8 cellular contexts compared by ENCODE assay signal in genomic region chr22:26588749-26589366, GRCh38. TPM values are rescaled to one million over a fixed set of nuclear protein-coding genes. Genes with fewer than 3 reads are reported as not detected.
DNase-seq lines count a peak whose midpoint lies in the region; ATAC-seq and TF ChIP-seq lines count a peak whose summit lies in the region.

No MANE protein-coding gene starts in this region.

- DNase-seq in SK-N-DZ (ENCODE audit: low spot score) (peak; percentile 20), fibroblast of mammary gland (ENCODE audit: low read depth) (no peak), psoas muscle (no peak), HCEC 1CT (no peak)
- DNase-seq in activated CD4-positive, CD25-positive, alpha-beta regulatory T cell (lab: John Stamatoyannopoulos, UW): no peak

- H3K27me3 ChIP-seq in psoas muscle (ENCODE audit: insufficient read depth in 3 of 3, low read length in 2 of 3): no peaks in the 10 kb centered on the region

- TF ChIP-seq CTCF in fibroblast of mammary gland (conservative IDR thresholded peaks at IDR 0.05; ENCODE audit: control insufficient read depth, insufficient read depth, low read depth, low read length) (no peak), psoas muscle (IDR thresholded peaks at IDR 0.05) (no peak)

- ATAC-seq in psoas muscle (no peak), HG03135 (IDR thresholded peaks at IDR 0.05; ENCODE audit: unreplicated experiment) (no peak), GM18867 (IDR thresholded peaks at IDR 0.05; ENCODE audit: unreplicated experiment) (no peak)

- no peaks in the 10 kb centered on the region for H3K9me3 ChIP-seq in psoas muscle

- intact Hi-C loops in psoas muscle (cut with DNase I): loop anchor here (5.0 kb wide), 4 partner anchors 37 to 107 kb away; partner anchors contain the start of genes TFIP11 (in 2 of the 2), HPS4 (in 1 of the 2) and SRRD (in 1 of the 2)

- 59 to 67% (median 59%) methylated on average over 13 of the region's 13 CpGs for WGBS in psoas muscle, 3 donors

- H3K4me1 ChIP-seq in psoas muscle: peaks cover 36% of the 10 kb centered on the region

- H3K36me3 ChIP-seq in psoas muscle (ENCODE audit: insufficient read depth in 1 of 2, low read depth in 1 of 2): peaks cover 0 to 4% of the 10 kb centered on the region in 2 donors

- H3K4me3 ChIP-seq in GM08714 (ENCODE audit: low read length): peak overlapping the region; percentile 80
- H3K4me3 ChIP-seq in fibroblast of mammary gland (ENCODE audit: control insufficient read depth, low read depth, low read length): peak overlapping the region; percentile 69
- peak overlapping the region; percentile 98 for H3K4me3 ChIP-seq in psoas muscle

- peak overlapping the region; percentile 89 for H3K27ac ChIP-seq in psoas muscle

RNA-seq across cellular contexts. Expression of gene TPST2, which starts 1.1 kb away (rescaled TPM):
- polyA plus RNA-seq in SK-N-DZ (2014; cell fraction: cytosol; rRNA removed): 22.5 and 24.2 TPM in 2 replicates
- 16.5 and 17.6 TPM in 2 replicates for polyA plus RNA-seq in SK-N-DZ (2014; cell fraction: nucleus; rRNA removed)
- 10 to 100 TPM; 22.1 to 41.3 (median 28.5) TPM for total RNA-seq in psoas muscle
- polyA plus RNA-seq in psoas muscle: 10 to 100 TPM; 30.5 to 76.4 (median 46.9) TPM

RNA-seq across cellular contexts. Expression of gene CRYBB1, which starts 29.0 kb away (rescaled TPM):
- 0.50 and 1.3 TPM in 2 replicates for polyA plus RNA-seq in SK-N-DZ (2014; cell fraction: cytosol; rRNA removed)
- polyA plus RNA-seq in SK-N-DZ (2014; cell fraction: nucleus; rRNA removed): 0.14 and 0.35 TPM in 2 replicates
- under 1 TPM in 3 of 4 donors, not detected in 1; 0.22 to 0.25 (median 0.25) TPM for total RNA-seq in psoas muscle
- polyA plus RNA-seq in psoas muscle: under 1 TPM in 2 of 3 donors, not detected in 1; 0.14 to 0.21 TPM

RNA-seq across cellular contexts. Expression of gene CRYBA4, which starts 32.9 kb away (rescaled TPM):
- not detected in 2 replicates for polyA plus RNA-seq in SK-N-DZ (2014; cell fraction: cytosol; rRNA removed)
- polyA plus RNA-seq in SK-N-DZ (2014; cell fraction: nucleus; rRNA removed): not detected in 2 replicates
- not detected for total RNA-seq in psoas muscle
- polyA plus RNA-seq in psoas muscle: not detected
